ENCODE assay signal across 8 cellular contexts in the genomic region with DNA sequence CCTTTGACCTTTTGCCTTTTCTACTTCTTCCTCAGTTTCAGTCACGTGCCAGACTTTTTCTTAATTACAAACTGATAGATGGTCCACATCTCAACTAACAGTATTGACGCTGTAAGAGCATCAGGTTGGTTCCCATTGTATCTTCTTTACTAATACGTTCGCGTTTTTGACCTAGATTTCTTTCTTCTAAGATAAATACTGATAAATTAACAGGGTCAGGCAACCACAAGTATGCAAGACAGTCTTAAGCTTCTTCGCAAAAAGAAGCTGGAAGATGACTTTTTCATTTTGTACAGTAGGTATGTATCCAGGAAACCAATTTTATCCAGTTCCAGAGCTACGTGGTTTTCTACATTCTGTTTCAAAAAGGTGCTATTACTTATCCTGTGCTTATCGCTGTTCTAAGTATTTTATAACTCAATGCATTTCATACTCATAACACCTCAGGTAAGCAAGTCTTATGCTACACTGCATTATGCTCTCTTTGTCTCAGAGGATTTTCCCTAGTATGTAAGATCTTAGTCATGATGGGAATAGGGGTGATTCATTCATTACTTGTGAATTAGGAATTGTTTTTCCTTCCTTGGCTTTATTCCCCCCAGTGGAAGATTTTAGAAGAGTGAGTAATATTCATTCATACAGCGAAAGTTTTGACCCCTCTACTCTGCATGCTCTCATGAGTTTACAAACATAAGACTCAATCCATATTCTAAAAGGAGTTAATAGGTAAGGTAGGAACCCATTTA. TPM values are rescaled to one million over a fixed set of nuclear protein-coding genes. Genes with fewer than 3 reads are reported as not detected.
DNase-seq lines count a peak whose midpoint lies in the region; ATAC-seq and TF ChIP-seq lines count a peak whose summit lies in the region.

No MANE protein-coding gene starts in this region.

- no peak for TF ChIP-seq POLR2A in heart left ventricle (IDR thresholded peaks at IDR 0.05)

- no peaks in the 10 kb centered on the region for H3K27me3 Mint-ChIP-seq in activated CD8-positive, alpha-beta T cell treated with anti-CD3 and anti-CD28 coated beads, Interleukin-2, amount 10 ng/mL, durations not matched to agents 7 days and 5 days (ENCODE audit: low read depth)
- H3K27me3 Mint-ChIP-seq in stimulated activated memory B cell treated with anti-CD40 and anti-IgM and Interleukin-4, amounts not matched to agents 10 μg/mL and 1 μg/mL and 100 μg/mL, for 72 hours: no peaks in the 10 kb centered on the region

- peaks cover 48% of the 10 kb centered on the region for H3K4me1 Mint-ChIP-seq in activated CD8-positive, alpha-beta T cell treated with anti-CD3 and anti-CD28 coated beads, Interleukin-2, amount 10 ng/mL, durations not matched to agents 7 days and 5 days (ENCODE audit: low read depth)
- H3K4me1 Mint-ChIP-seq in stimulated activated memory B cell treated with anti-CD40 and anti-IgM and Interleukin-4, amounts not matched to agents 10 μg/mL and 1 μg/mL and 100 μg/mL, for 72 hours: peaks cover 54% of the 10 kb centered on the region

- peak overlapping the region; percentile 84 for H3K4me3 Mint-ChIP-seq in activated CD8-positive, alpha-beta T cell treated with anti-CD3 and anti-CD28 coated beads, Interleukin-2, amount 10 ng/mL, durations not matched to agents 7 days and 5 days
- H3K4me3 Mint-ChIP-seq in stimulated activated memory B cell treated with anti-CD40 and anti-IgM and Interleukin-4, amounts not matched to agents 10 μg/mL and 1 μg/mL and 100 μg/mL, for 72 hours: peak overlapping the region; percentile 96

- no peak for TF ChIP-seq CTCF in heart left ventricle (IDR thresholded peaks at IDR 0.05)

- H3K27me3 ChIP-seq in heart left ventricle: no peaks in the 10 kb centered on the region
- no peaks in the 10 kb centered on the region for H3K27me3 ChIP-seq in iPS DF 6.9 (ENCODE audit: control insufficient read depth, insufficient read depth, low read length)

- H3K9me3 ChIP-seq in heart left ventricle: no peaks in the 10 kb centered on the region
- H3K9me3 ChIP-seq in iPS DF 6.9 (ENCODE audit: control insufficient read depth, insufficient read depth, low read length): no peaks in the 10 kb centered on the region

- peak overlapping the region; percentile 88 to 99 (median 94) for H3K27ac ChIP-seq in heart left ventricle
- no peak overlapping the region for H3K27ac ChIP-seq in iPS DF 6.9 (ENCODE audit: low read length)

- intact Hi-C loops in heart left ventricle (cut with DNase I) (loop anchor here in 8 of 10 donors (5.0 to 10.0 kb wide), 9 partner anchors 80 to 360 kb away; a partner anchor contains a TSS), Right ventricle myocardium superior (cut with DNase I) (loop anchor here (10.0 kb wide), 1 partner anchor 160 kb away; no protein-coding TSS in a partner anchor)

- H3K4me1 ChIP-seq in heart left ventricle (peaks cover 4 to 46% (median 33%) of the 10 kb centered on the region in 12 donors), iPS DF 6.9 (ENCODE audit: control insufficient read depth, insufficient read depth, low read length) (no peaks in the 10 kb centered on the region)

- H3K36me3 ChIP-seq in heart left ventricle (peaks cover 0 to 8% (median 0%) of the 10 kb centered on the region in 9 donors), iPS DF 6.9 (ENCODE audit: control insufficient read depth, insufficient read depth, low read length) (no peaks in the 10 kb centered on the region; the same call in 1 of the 2 replicates)

- 49 to 53% (median 50%) methylated on average over 9 of the region's 9 CpGs for WGBS in heart left ventricle, 4 donors
- whole genome bisulfite sequencing in iPS DF 6.9 (ENCODE audit: insufficient coverage, insufficient read length): no CpG with 5 or more reads among the region's 9 CpGs

- peaks cover 8% of the 10 kb centered on the region for H3K36me3 Mint-ChIP-seq in activated CD8-positive, alpha-beta T cell treated with anti-CD3 and anti-CD28 coated beads, Interleukin-2, amount 10 ng/mL, durations not matched to agents 7 days and 5 days (ENCODE audit: low read depth)
- peaks cover 11% of the 10 kb centered on the region for H3K36me3 Mint-ChIP-seq in stimulated activated memory B cell treated with anti-CD40 and anti-IgM and Interleukin-4, amounts not matched to agents 10 μg/mL and 1 μg/mL and 100 μg/mL, for 72 hours

- H3K9me3 Mint-ChIP-seq in activated CD8-positive, alpha-beta T cell treated with anti-CD3 and anti-CD28 coated beads, Interleukin-2, amount 10 ng/mL, durations not matched to agents 7 days and 5 days (ENCODE audit: insufficient read depth): no peaks in the 10 kb centered on the region
- no peaks in the 10 kb centered on the region for H3K9me3 Mint-ChIP-seq in stimulated activated memory B cell treated with anti-CD40 and anti-IgM and Interleukin-4, amounts not matched to agents 10 μg/mL and 1 μg/mL and 100 μg/mL, for 72 hours

- DNase-seq in heart left ventricle: no peak
- DNase-seq in Right ventricle myocardium superior: no peak
- no peak for DNase-seq in activated CD8-positive, alpha-beta T cell treated with anti-CD3 and anti-CD28 coated beads, Interleukin-2, amount 10 ng/mL, durations not matched to agents 7 days and 5 days
- no peak for DNase-seq in iPS DF 6.9 (ENCODE audit: low read depth, low spot score)
- no peak for DNase-seq in NCI-H2029 (lab: John Stamatoyannopoulos, UW)

- peak overlapping the region; percentile 70 to 97 (median 83) for H3K4me3 ChIP-seq in heart left ventricle
- H3K4me3 ChIP-seq in iPS DF 6.9 (ENCODE audit: low read length): peak overlapping the region; percentile 92; the same call in 1 of the 2 replicates

- CTCF ChIA-PET in activated CD8-positive, alpha-beta T cell treated with anti-CD3 and anti-CD28 coated beads, Interleukin-2, amount 10 ng/mL, durations not matched to agents 7 days and 5 days (lab: Charles Lee): interaction anchor here (1.0 to 1.6 kb wide), 7 partner anchors 9 to 315 kb away, joined by 3 to 7 read pairs (median 4); a partner anchor contains a TSS

- H3K27ac Mint-ChIP-seq in activated CD8-positive, alpha-beta T cell treated with anti-CD3 and anti-CD28 coated beads, Interleukin-2, amount 10 ng/mL, durations not matched to agents 7 days and 5 days: peak overlapping the region; percentile 90
- peak overlapping the region; percentile 88 for H3K27ac Mint-ChIP-seq in stimulated activated memory B cell treated with anti-CD40 and anti-IgM and Interleukin-4, amounts not matched to agents 10 μg/mL and 1 μg/mL and 100 μg/mL, for 72 hours

- ATAC-seq in heart left ventricle (no peak), Right ventricle myocardium superior (ENCODE audit: poor library complexity) (no peak), GM18868 (IDR thresholded peaks at IDR 0.05; ENCODE audit: unreplicated experiment) (no peak), GM18861 (IDR thresholded peaks at IDR 0.05; ENCODE audit: unreplicated experiment) (no peak)
- no peak for ATAC-seq in activated CD8-positive, alpha-beta T cell treated with anti-CD3 and anti-CD28 coated beads, Interleukin-2, amount 10 ng/mL, durations not matched to agents 7 days and 5 days
- ATAC-seq in stimulated activated memory B cell treated with anti-CD40 and anti-IgM and Interleukin-4, amounts not matched to agents 10 μg/mL and 1 μg/mL and 100 μg/mL, for 72 hours: no peak

- POLR2A ChIA-PET in activated CD8-positive, alpha-beta T cell treated with anti-CD3 and anti-CD28 coated beads, Interleukin-2, amount 10 ng/mL, durations not matched to agents 7 days and 5 days (lab: Charles Lee): interaction anchor here (1.0 to 2.5 kb wide), 4 partner anchors 15 to 178 kb away, joined by 3 to 11 read pairs (median 8); a partner anchor contains a TSS

RNA-seq across cellular contexts. Expression of a gene that starts 1.0 kb away (rescaled TPM):
- total RNA-seq in heart left ventricle (10 to 100 TPM in 3 of 9 donors, 1 to 10 TPM in 6; 5.3 to 11.7 (median 8.9) TPM), Right ventricle myocardium superior (9.4 TPM)
- polyA plus RNA-seq in heart left ventricle: 1 to 10 TPM; 4.5 to 5.9 TPM
- 10 to 100 TPM; 10.3 to 11.1 TPM for total RNA-seq in activated CD8-positive, alpha-beta T cell treated with anti-CD3 and anti-CD28 coated beads, Interleukin-2, amount 10 ng/mL, durations not matched to agents 7 days and 5 days

RNA-seq across cellular contexts. Expression of a gene that starts 1.0 kb away (rescaled TPM):
- 10 to 100 TPM; 30.3 to 61.6 (median 53.8) TPM for total RNA-seq in heart left ventricle
- polyA plus RNA-seq in heart left ventricle: 10 to 100 TPM in 1 of 2 donors, 1 to 10 TPM in 1; 9.4 to 25.0 TPM
- total RNA-seq in Right ventricle myocardium superior: 49.2 TPM
- total RNA-seq in activated CD8-positive, alpha-beta T cell treated with anti-CD3 and anti-CD28 coated beads, Interleukin-2, amount 10 ng/mL, durations not matched to agents 7 days and 5 days: 10 to 100 TPM; 31.3 to 31.8 TPM

RNA-seq across cellular contexts. Expression of a gene that starts 15.3 kb away (rescaled TPM):
- total RNA-seq in heart left ventricle: 100 to 1,000 TPM in 8 of 9 donors, 10 to 100 TPM in 1; 96.2 to 241 (median 117) TPM
- 100 to 1,000 TPM in 1 of 2 donors, 10 to 100 TPM in 1; 42.5 to 157 TPM for polyA plus RNA-seq in heart left ventricle
- 108 TPM for total RNA-seq in Right ventricle myocardium superior
- 10 to 100 TPM; 32.1 to 32.7 TPM for total RNA-seq in activated CD8-positive, alpha-beta T cell treated with anti-CD3 and anti-CD28 coated beads, Interleukin-2, amount 10 ng/mL, durations not matched to agents 7 days and 5 days
